In genomic region chr19:36646746-36647145, GRCh38 we compare ENCODE assay signal across 21 cellular contexts. TPM values are rescaled to one million over a fixed set of nuclear protein-coding genes. Genes with fewer than 3 reads are reported as not detected.
DNase-seq lines count a peak whose midpoint lies in the region; FAIRE-seq and TF ChIP-seq lines count a peak whose summit lies in the region.
"Had no signal": no experiment of that assay in that cellular context is flagged by ENCODE, and none has a peak within 500 bp of the region (broad histone marks: within the 10 kb centered on the region; RNA-seq: fewer than 3 reads in every experiment).

No MANE protein-coding gene starts in this region.

- BruUV-seq in MCF 10A (replicated peaks; lab: Mats Ljungman, UMichigan) = no TSS peak

- CTCF ChIA-PET in MCF 10A (lab: Yijun Ruan, JAX) = interaction anchor here (0.5 kb wide), 1 partner anchor 1671 kb away, joined by 3 read pairs; no protein-coding TSS in a partner anchor
- CTCF ChIA-PET in activated naive CD4-positive, alpha-beta T cell treated with anti-CD3 and anti-CD28 coated beads, Interleukin-2, amount 10 ng/mL, durations not matched to agents 7 days and 5 days (lab: Charles Lee) = no interaction called here

- no peak overlapping the region for H3K27ac ChIP-seq in subcutaneous abdominal adipose tissue (ENCODE audit: low read depth, low read length)
- H3K27ac ChIP-seq in WERI-Rb-1 = no peak overlapping the region

- no peak overlapping the region for H3K9ac ChIP-seq in subcutaneous abdominal adipose tissue (ENCODE audit: low read length in 5 of 5)

- peak; percentile 84 for FAIRE-seq in A204.1 (lab: Jason Lieb, UNC)
- FAIRE-seq in TTC549 (lab: Jason Lieb, UNC) = peak; percentile 13
- peak; percentile 55 for FAIRE-seq in frontal cortex (lab: Jason Lieb, UNC)
- FAIRE-seq: D721Med, G401.6, GM12891, GM19239, H1, HepG2 had no signal

- no peaks in the 10 kb centered on the region for H3K4me1 Mint-ChIP-seq in MCF 10A (ENCODE audit: insufficient read depth, unreplicated experiment)
- H3K4me1 Mint-ChIP-seq in activated naive CD4-positive, alpha-beta T cell treated with anti-CD3 and anti-CD28 coated beads, Interleukin-2, amount 10 ng/mL, durations not matched to agents 7 days and 5 days = no peaks in the 10 kb centered on the region
- H3K4me1 Mint-ChIP-seq: CD4-positive, CD25-positive, alpha-beta regulatory T cell; CD8-positive, alpha-beta memory T cell; H9 had no signal

- no peaks in the 10 kb centered on the region for H3K27me3 Mint-ChIP-seq in MCF 10A (ENCODE audit: insufficient read depth, unreplicated experiment)
- no peaks in the 10 kb centered on the region for H3K27me3 Mint-ChIP-seq in activated naive CD4-positive, alpha-beta T cell treated with anti-CD3 and anti-CD28 coated beads, Interleukin-2, amount 10 ng/mL, durations not matched to agents 7 days and 5 days
- H3K27me3 Mint-ChIP-seq: CD4-positive, CD25-positive, alpha-beta regulatory T cell; CD8-positive, alpha-beta memory T cell had no signal

- H3K4me3 ChIP-seq in subcutaneous abdominal adipose tissue (ENCODE audit: low read depth in 1 of 5, low read length in 5 of 5) = peak overlapping the region in 4 of 5 donors; percentile 10 to 31 (median 16)
- no peak overlapping the region for H3K4me3 ChIP-seq in WERI-Rb-1 (ENCODE audit: low read depth, low read length)

- POLR2A ChIA-PET in MCF 10A (lab: Yijun Ruan, JAX) = interaction anchor here (0.6 kb wide), 1 partner anchor 514 kb away, joined by 3 read pairs; no protein-coding TSS in a partner anchor

- H3K9me3 Mint-ChIP-seq in MCF 10A (ENCODE audit: unreplicated experiment) = peaks cover 6% of the 10 kb centered on the region
- peaks cover 41% of the 10 kb centered on the region for H3K9me3 Mint-ChIP-seq in activated naive CD4-positive, alpha-beta T cell treated with anti-CD3 and anti-CD28 coated beads, Interleukin-2, amount 10 ng/mL, durations not matched to agents 7 days and 5 days

- TF ChIP-seq CTCF in MCF 10A (IDR thresholded peaks at IDR 0.05; ENCODE audit: unreplicated experiment) (no peak), WERI-Rb-1 (IDR thresholded peaks at IDR 0.05; ENCODE audit: low read depth, low read length) (no peak)

- no peak overlapping the region for H3K4me3 Mint-ChIP-seq in MCF 10A (ENCODE audit: unreplicated experiment)
- H3K4me3 Mint-ChIP-seq in activated naive CD4-positive, alpha-beta T cell treated with anti-CD3 and anti-CD28 coated beads, Interleukin-2, amount 10 ng/mL, durations not matched to agents 7 days and 5 days = no peak overlapping the region
- H3K4me3 Mint-ChIP-seq: CD4-positive, CD25-positive, alpha-beta regulatory T cell; CD8-positive, alpha-beta memory T cell; H9 had no signal

- intact Hi-C loops in MCF 10A (cut with micrococcal nuclease) = no loop called here

- H3K36me3 ChIP-seq in subcutaneous abdominal adipose tissue (ENCODE audit: control insufficient read depth in 5 of 5, insufficient read depth in 5 of 5, low read length in 5 of 5) (peaks cover 32 to 55% (median 42%) of the 10 kb centered on the region in 5 donors), WERI-Rb-1 (peaks cover 34% of the 10 kb centered on the region)

- H3K9me3 ChIP-seq in subcutaneous abdominal adipose tissue (ENCODE audit: control insufficient read depth in 5 of 5, low read length in 5 of 5) (peaks cover 43 to 88% (median 74%) of the 10 kb centered on the region in 5 donors), WERI-Rb-1 (ENCODE audit: severe bottlenecking) (peaks cover 12% of the 10 kb centered on the region)
- H3K9me3 ChIP-seq: BE2C had no signal

- no peak overlapping the region for H3K27ac Mint-ChIP-seq in MCF 10A (ENCODE audit: low read depth, unreplicated experiment)
- no peak overlapping the region for H3K27ac Mint-ChIP-seq in activated naive CD4-positive, alpha-beta T cell treated with anti-CD3 and anti-CD28 coated beads, Interleukin-2, amount 10 ng/mL, durations not matched to agents 7 days and 5 days
- H3K27ac Mint-ChIP-seq: CD4-positive, CD25-positive, alpha-beta regulatory T cell; CD8-positive, alpha-beta memory T cell; H9 had no signal

- DNase-seq in frontal cortex (ENCODE audit: low spot score in 2 of 2) = no peak
- DNase-seq in MCF 10A (ENCODE audit: unreplicated experiment) = no peak
- DNase-seq in WERI-Rb-1 = no peak
- DNase-seq in activated naive CD4-positive, alpha-beta T cell treated with anti-CD3 and anti-CD28 coated beads, Interleukin-2, amount 10 ng/mL, durations not matched to agents 7 days and 5 days = no peak
- DNase-seq: 8988T; ACHN; BE2C; C1 segment of cervical spinal cord; Caco-2; CD4-positive, CD25-positive, alpha-beta regulatory T cell; CD8-positive, alpha-beta memory T cell; H9 had no signal

- H3K27me3 ChIP-seq in subcutaneous abdominal adipose tissue (ENCODE audit: control insufficient read depth in 5 of 5, insufficient read depth in 4 of 5, low read length in 5 of 5) = no peaks in the 10 kb centered on the region
- no peaks in the 10 kb centered on the region for H3K27me3 ChIP-seq in WERI-Rb-1 (ENCODE audit: insufficient read depth, low read depth, severe bottlenecking)
- H3K27me3 ChIP-seq: BE2C had no signal

- peaks cover 36% of the 10 kb centered on the region for H3K36me3 Mint-ChIP-seq in MCF 10A (ENCODE audit: insufficient read depth, unreplicated experiment)
- H3K36me3 Mint-ChIP-seq in activated naive CD4-positive, alpha-beta T cell treated with anti-CD3 and anti-CD28 coated beads, Interleukin-2, amount 10 ng/mL, durations not matched to agents 7 days and 5 days = peaks cover 48% of the 10 kb centered on the region

- no peaks in the 10 kb centered on the region for H3K4me1 ChIP-seq in subcutaneous abdominal adipose tissue (ENCODE audit: control insufficient read depth in 5 of 5, insufficient read depth in 5 of 5, low read length in 5 of 5)
- H3K4me1 ChIP-seq: BE2C, Caco-2 had no signal

RNA-seq across cellular contexts. Expression of gene ZNF461, which starts 19.9 kb away (rescaled TPM):
- 49.7 TPM for total RNA-seq in frontal cortex
- total RNA-seq in MCF 10A (2022) = 7.3 and 9.6 TPM in 2 replicates

RNA-seq across cellular contexts. Expression of gene ZNF567, which starts 40.7 kb away (rescaled TPM):
- total RNA-seq in frontal cortex = 19.2 TPM
- total RNA-seq in MCF 10A (2022) = 6.1 and 6.6 TPM in 2 replicates

RNA-seq across cellular contexts. Expression of gene ZNF382, which starts 41.6 kb away (rescaled TPM):
- total RNA-seq in frontal cortex (96.2 TPM), MCF 10A (2022) (0.51 and 0.81 TPM in 2 replicates)

Comparison
In these comparisons a context has a peak if more than half of its experiments do, and no peak if none do; other contexts are left out.
1. RNA of gene ZNF382, which starts 41.6 kb away (total RNA-seq): 96.2 TPM in frontal cortex (single experiment); 0.51 to 0.81 TPM in MCF 10A; every median in the first group is over 10 times any median in the second.